2 cellular contexts compared by ENCODE assay signal in the genomic region with DNA sequence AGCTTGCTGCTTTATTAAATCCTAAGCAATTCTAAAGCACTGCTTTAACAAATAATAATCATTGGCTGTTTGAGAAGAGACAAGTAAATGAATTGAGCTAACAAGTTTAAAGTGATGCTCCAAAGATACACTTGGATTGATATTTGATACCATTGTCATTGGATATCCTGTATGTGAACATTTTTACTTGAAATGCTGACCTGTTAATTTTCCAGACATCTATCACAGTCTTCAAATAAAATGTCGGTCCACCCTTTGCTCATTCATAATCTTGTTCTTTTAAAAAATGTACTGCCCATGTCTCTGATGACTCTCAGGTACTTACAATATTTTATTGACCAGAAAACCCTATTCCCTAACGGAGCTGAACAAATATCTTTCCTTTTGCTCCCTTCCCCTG.
TF ChIP-seq lines count a peak whose summit lies in the region.

No MANE protein-coding gene starts in this region.

TF ChIP-seq in HepG2, 621 proteins besides CTCF, POLR2A, EP300 and RAD21 (continued from another document):
- TF ChIP-seq PCBP2 (optimal IDR thresholded peaks at IDR 0.05; ENCODE audit: low read depth, low read length, poor library complexity, severe bottlenecking), result no peak
- no peak for TF ChIP-seq ZNF614 (CRISPR knock-in tag; IDR thresholded peaks at IDR 0.05; ENCODE audit: borderline replicate concordance)
- TF ChIP-seq MAFK (conservative IDR thresholded peaks at IDR 0.05 in 1 of 2, IDR thresholded peaks at IDR 0.05 in 1 of 2; ENCODE audit: low read length in 2 of 2), result peak; percentile 78 to 85
- TF ChIP-seq ZC3H13 (CRISPR knock-in tag; IDR thresholded peaks at IDR 0.05), result no peak
- no peak for TF ChIP-seq ASH2L (IDR thresholded peaks at IDR 0.05; ENCODE audit: insufficient read length, low read depth, low read length)
- no peak for TF ChIP-seq POLR2AphosphoS2 (IDR thresholded peaks at IDR 0.05; ENCODE audit: low read depth, low read length)
- TF ChIP-seq, protein P1, sequence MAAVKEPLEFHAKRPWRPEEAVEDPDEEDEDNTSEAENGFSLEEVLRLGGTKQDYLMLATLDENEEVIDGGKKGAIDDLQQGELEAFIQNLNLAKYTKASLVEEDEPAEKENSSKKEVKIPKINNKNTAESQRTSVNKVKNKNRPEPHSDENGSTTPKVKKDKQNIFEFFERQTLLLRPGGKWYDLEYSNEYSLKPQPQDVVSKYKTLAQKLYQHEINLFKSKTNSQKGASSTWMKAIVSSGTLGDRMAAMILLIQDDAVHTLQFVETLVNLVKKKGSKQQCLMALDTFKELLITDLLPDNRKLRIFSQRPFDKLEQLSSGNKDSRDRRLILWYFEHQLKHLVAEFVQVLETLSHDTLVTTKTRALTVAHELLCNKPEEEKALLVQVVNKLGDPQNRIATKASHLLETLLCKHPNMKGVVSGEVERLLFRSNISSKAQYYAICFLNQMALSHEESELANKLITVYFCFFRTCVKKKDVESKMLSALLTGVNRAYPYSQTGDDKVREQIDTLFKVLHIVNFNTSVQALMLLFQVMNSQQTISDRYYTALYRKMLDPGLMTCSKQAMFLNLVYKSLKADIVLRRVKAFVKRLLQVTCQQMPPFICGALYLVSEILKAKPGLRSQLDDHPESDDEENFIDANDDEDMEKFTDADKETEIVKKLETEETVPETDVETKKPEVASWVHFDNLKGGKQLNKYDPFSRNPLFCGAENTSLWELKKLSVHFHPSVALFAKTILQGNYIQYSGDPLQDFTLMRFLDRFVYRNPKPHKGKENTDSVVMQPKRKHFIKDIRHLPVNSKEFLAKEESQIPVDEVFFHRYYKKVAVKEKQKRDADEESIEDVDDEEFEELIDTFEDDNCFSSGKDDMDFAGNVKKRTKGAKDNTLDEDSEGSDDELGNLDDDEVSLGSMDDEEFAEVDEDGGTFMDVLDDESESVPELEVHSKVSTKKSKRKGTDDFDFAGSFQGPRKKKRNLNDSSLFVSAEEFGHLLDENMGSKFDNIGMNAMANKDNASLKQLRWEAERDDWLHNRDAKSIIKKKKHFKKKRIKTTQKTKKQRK (IDR thresholded peaks at IDR 0.05; ENCODE audit: low read length), result no peak
- TF ChIP-seq, protein P2, sequence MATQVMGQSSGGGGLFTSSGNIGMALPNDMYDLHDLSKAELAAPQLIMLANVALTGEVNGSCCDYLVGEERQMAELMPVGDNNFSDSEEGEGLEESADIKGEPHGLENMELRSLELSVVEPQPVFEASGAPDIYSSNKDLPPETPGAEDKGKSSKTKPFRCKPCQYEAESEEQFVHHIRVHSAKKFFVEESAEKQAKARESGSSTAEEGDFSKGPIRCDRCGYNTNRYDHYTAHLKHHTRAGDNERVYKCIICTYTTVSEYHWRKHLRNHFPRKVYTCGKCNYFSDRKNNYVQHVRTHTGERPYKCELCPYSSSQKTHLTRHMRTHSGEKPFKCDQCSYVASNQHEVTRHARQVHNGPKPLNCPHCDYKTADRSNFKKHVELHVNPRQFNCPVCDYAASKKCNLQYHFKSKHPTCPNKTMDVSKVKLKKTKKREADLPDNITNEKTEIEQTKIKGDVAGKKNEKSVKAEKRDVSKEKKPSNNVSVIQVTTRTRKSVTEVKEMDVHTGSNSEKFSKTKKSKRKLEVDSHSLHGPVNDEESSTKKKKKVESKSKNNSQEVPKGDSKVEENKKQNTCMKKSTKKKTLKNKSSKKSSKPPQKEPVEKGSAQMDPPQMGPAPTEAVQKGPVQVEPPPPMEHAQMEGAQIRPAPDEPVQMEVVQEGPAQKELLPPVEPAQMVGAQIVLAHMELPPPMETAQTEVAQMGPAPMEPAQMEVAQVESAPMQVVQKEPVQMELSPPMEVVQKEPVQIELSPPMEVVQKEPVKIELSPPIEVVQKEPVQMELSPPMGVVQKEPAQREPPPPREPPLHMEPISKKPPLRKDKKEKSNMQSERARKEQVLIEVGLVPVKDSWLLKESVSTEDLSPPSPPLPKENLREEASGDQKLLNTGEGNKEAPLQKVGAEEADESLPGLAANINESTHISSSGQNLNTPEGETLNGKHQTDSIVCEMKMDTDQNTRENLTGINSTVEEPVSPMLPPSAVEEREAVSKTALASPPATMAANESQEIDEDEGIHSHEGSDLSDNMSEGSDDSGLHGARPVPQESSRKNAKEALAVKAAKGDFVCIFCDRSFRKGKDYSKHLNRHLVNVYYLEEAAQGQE (IDR thresholded peaks at IDR 0.05; ENCODE audit: borderline replicate concordance in 1 of 2, low read depth in 1 of 2, low read length in 2 of 2), result no peak
- no peak for TF ChIP-seq ZBTB20 (CRISPR knock-in tag; IDR thresholded peaks at IDR 0.05; ENCODE audit: borderline replicate concordance, low read depth)
- TF ChIP-seq, protein P3, sequence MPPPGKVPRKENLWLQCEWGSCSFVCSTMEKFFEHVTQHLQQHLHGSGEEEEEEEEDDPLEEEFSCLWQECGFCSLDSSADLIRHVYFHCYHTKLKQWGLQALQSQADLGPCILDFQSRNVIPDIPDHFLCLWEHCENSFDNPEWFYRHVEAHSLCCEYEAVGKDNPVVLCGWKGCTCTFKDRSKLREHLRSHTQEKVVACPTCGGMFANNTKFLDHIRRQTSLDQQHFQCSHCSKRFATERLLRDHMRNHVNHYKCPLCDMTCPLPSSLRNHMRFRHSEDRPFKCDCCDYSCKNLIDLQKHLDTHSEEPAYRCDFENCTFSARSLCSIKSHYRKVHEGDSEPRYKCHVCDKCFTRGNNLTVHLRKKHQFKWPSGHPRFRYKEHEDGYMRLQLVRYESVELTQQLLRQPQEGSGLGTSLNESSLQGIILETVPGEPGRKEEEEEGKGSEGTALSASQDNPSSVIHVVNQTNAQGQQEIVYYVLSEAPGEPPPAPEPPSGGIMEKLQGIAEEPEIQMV (CRISPR knock-in tag; IDR thresholded peaks at IDR 0.05; ENCODE audit: low read depth), result no peak

TF ChIP-seq in IMR-90, 13 proteins besides CTCF, POLR2A, EP300 and RAD21 (continued from another document):
- TF ChIP-seq, protein P4, sequence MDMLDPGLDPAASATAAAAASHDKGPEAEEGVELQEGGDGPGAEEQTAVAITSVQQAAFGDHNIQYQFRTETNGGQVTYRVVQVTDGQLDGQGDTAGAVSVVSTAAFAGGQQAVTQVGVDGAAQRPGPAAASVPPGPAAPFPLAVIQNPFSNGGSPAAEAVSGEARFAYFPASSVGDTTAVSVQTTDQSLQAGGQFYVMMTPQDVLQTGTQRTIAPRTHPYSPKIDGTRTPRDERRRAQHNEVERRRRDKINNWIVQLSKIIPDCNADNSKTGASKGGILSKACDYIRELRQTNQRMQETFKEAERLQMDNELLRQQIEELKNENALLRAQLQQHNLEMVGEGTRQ (IDR thresholded peaks at IDR 0.05; ENCODE audit: low read depth, low read length), result no peak
TF ChIP-seq in IMR-90: peak in this region for 1.
